Comparison of ENCODE assay signal across 29 cellular contexts in genomic region chr15:61784734-61785133, GRCh38.
DNase-seq lines count a peak whose midpoint lies in the region; ATAC-seq, FAIRE-seq and TF ChIP-seq lines count a peak whose summit lies in the region.
"Had no signal": no experiment of that assay in that cellular context is flagged by ENCODE, and none has a peak within 500 bp of the region (broad histone marks: within the 10 kb centered on the region; RNA-seq: fewer than 3 reads in every experiment).

No MANE protein-coding gene starts in this region.

- FAIRE-seq in A549 (lab: Jason Lieb, UNC): no peak
- FAIRE-seq: D721Med had no signal

- H3K4me3 ChIP-seq in A549: no peak overlapping the region
- H3K4me3 ChIP-seq in HEK293 (ENCODE audit: low read depth, low read length): no peak overlapping the region
- H3K4me3 ChIP-seq: BLaER1; BLaER1 treated with 17β-estradiol and CSF1 and Interleukin-3, amounts not matched to agents 10 nM and 100 nM had no signal

- ATAC-seq in A549 (no peak), HG03460 (IDR thresholded peaks at IDR 0.05; ENCODE audit: unreplicated experiment) (no peak), GM21526 (IDR thresholded peaks at IDR 0.05; ENCODE audit: low FRiP score, unreplicated experiment) (no peak)
- ATAC-seq: CD8-positive, alpha-beta T cell had no signal

- H3K9me3 ChIP-seq in A549 (0 out of 3 replicates have a peak, but pooled peaks cover 2% of the 10 kb centered on the region), HEK293 (ENCODE audit: control insufficient read depth, insufficient read depth, low read depth, low read length) (no peaks in the 10 kb centered on the region)
- H3K9me3 ChIP-seq: BE2C, Caco-2 had no signal

- POLR2A ChIA-PET in A549 (lab: Yijun Ruan, JAX): no interaction called here
- POLR2A ChIA-PET in HEK293 (lab: Yijun Ruan, JAX): no interaction called here

- CTCF ChIA-PET in A549 (lab: Yijun Ruan, JAX): no interaction called here
- CTCF ChIA-PET in HEK293 (lab: Yijun Ruan, JAX): interaction anchor here (0.5 kb wide), 1 partner anchor 880 kb away, joined by 3 read pairs; no protein-coding TSS in a partner anchor

- no peaks in the 10 kb centered on the region for H3K36me3 ChIP-seq in HEK293 (ENCODE audit: control insufficient read depth in 2 of 2, insufficient read depth in 1 of 2, low read length in 2 of 2)
- H3K36me3 ChIP-seq: BE2C; BLaER1; BLaER1 treated with 17β-estradiol and CSF1 and Interleukin-3, amounts not matched to agents 10 nM and 100 nM had no signal

- no peak for TF ChIP-seq POLR2A in A549 (IDR thresholded peaks at IDR 0.05; ENCODE audit: low read length)

- no peaks in the 10 kb centered on the region for H3K4me1 ChIP-seq in A549
- H3K4me1 ChIP-seq in HEK293 (ENCODE audit: control insufficient read depth, insufficient read depth, low read length): no peaks in the 10 kb centered on the region
- H3K4me1 ChIP-seq: BE2C, Caco-2 had no signal

- no peak for TF ChIP-seq EP300 in A549 (IDR thresholded peaks at IDR 0.05)

- TF ChIP-seq CTCF in A549 (IDR thresholded peaks at IDR 0.05) (no peak), HEK293 (tag by site-specific recombination; IDR thresholded peaks at IDR 0.05) (no peak)

- TF ChIP-seq RAD21 in A549 (conservative IDR thresholded peaks at IDR 0.05 in 1 of 2, IDR thresholded peaks at IDR 0.05 in 1 of 2): no peak

- H3K27ac ChIP-seq in A549: no peak overlapping the region
- no peak overlapping the region for H3K27ac ChIP-seq in HEK293 (ENCODE audit: extremely low read depth, low read depth, low read length)
- H3K27ac ChIP-seq: 22Rv1; BLaER1; BLaER1 treated with 17β-estradiol and CSF1 and Interleukin-3, amounts not matched to agents 10 nM and 100 nM; C4-2B had no signal

- H3K4me2 ChIP-seq in A549: no peak overlapping the region
- H3K4me2 ChIP-seq: BLaER1; BLaER1 treated with 17β-estradiol and CSF1 and Interleukin-3, amounts not matched to agents 10 nM and 100 nM had no signal

- 16% methylated on average over 4 of the region's 4 CpGs for WGBS in A549 (ENCODE audit: missing lambda C conversion rate)

- no peak for DNase-seq in A549 (ENCODE audit: low read depth in 1 of 2, low spot score in 1 of 2)
- DNase-seq: 8988T; ACHN; AML-193; BE2C; C1 segment of cervical spinal cord; Caco-2; Calu3; CD4-positive, alpha-beta memory T cell; CD4-positive, alpha-beta T cell; CD4-positive, CD25-positive, alpha-beta regulatory T cell; CD8-positive, alpha-beta memory T cell; CD8-positive, alpha-beta T cell; COR-L47; DMS 273 treated with DMSO at 0.1 percent for 48 hours; DMS153; DMS53; DMS79; DMS79 treated with DMSO at 0.1 percent for 48 hours; DND-41; EL had no signal

TF ChIP-seq in A549, 52 proteins besides CTCF, POLR2A, EP300 and RAD21:
- TF ChIP-seq FOSL2 (IDR thresholded peaks at IDR 0.05) (no peak), FOSL2 (CRISPR knock-in tag; IDR thresholded peaks at IDR 0.05) (no peak), FOXS1 (CRISPR knock-in tag; IDR thresholded peaks at IDR 0.05) (no peak), PHF8 (IDR thresholded peaks at IDR 0.05; ENCODE audit: borderline replicate concordance, low read depth) (no peak), ZC3H11A (IDR thresholded peaks at IDR 0.05) (peak; percentile 92), KDM1A (IDR thresholded peaks at IDR 0.05; ENCODE audit: low read depth) (no peak), RNF2 (IDR thresholded peaks at IDR 0.05; ENCODE audit: borderline replicate concordance, low read depth) (no peak), RCOR1 (IDR thresholded peaks at IDR 0.05; ENCODE audit: low read depth, low read length) (no peak)

TF ChIP-seq in HEK293, 187 proteins besides CTCF, POLR2A, EP300 and RAD21:
- TF ChIP-seq ZNF837 (tag by site-specific recombination; IDR thresholded peaks at IDR 0.05): no peak
- no peak for TF ChIP-seq ZNF677 (tag by site-specific recombination; IDR thresholded peaks at IDR 0.05)
- TF ChIP-seq ZNF426 (tag by site-specific recombination; IDR thresholded peaks at IDR 0.05): peak; percentile 13; the same call in 1 of the 2 replicates
- TF ChIP-seq GLIS2 (tag by site-specific recombination; IDR thresholded peaks at IDR 0.05): no peak
- TF ChIP-seq ZNF654 (tag by site-specific recombination; IDR thresholded peaks at IDR 0.05; ENCODE audit: low read depth): no peak
